12 cellular contexts compared by ENCODE assay signal in the genomic region with DNA sequence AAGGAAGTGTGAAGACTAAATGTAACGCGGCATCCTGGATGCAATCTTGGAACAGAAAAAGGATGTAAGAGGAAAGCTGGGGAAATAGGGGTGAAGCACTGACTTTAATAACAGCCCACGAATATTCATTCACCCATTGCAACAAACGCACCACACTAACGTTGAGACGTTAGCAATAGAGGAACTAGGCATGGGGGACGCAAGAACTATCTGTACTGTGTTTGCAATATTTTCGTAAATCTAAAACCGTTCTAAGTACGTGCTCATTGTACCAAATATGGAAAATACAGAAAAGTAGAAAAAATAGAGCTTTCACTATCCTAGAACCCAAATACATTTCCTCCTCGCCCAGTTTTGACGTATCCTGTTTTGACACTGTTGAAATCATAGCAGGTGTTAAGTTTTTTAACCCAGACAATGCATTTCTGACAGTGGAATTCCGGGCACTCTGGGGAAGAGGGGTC. TPM values are rescaled to one million over a fixed set of nuclear protein-coding genes. Genes with fewer than 3 reads are reported as not detected.
A peak's percentile ranks its signal among the peaks of the same experiment; 100 is the strongest.
DNase-seq lines count a peak whose midpoint lies in the region; ATAC-seq and TF ChIP-seq lines count a peak whose summit lies in the region.
"Had no signal": no experiment of that assay in that cellular context is flagged by ENCODE, and none has a peak within 500 bp of the region (broad histone marks: within the 10 kb centered on the region; RNA-seq: fewer than 3 reads in every experiment).

No MANE protein-coding gene starts in this region.

- no peaks in the 10 kb centered on the region for H3K9me3 Mint-ChIP-seq in activated naive CD4-positive, alpha-beta T cell treated with anti-CD3 and anti-CD28 coated beads, Interleukin-2, amount 10 ng/mL, durations not matched to agents 7 days and 5 days
- H3K9me3 Mint-ChIP-seq in endothelial cell (ENCODE audit: unreplicated experiment), result no peaks in the 10 kb centered on the region

- H3K4me1 Mint-ChIP-seq in activated naive CD4-positive, alpha-beta T cell treated with anti-CD3 and anti-CD28 coated beads, Interleukin-2, amount 10 ng/mL, durations not matched to agents 7 days and 5 days, result peaks cover 84% of the 10 kb centered on the region
- H3K4me1 Mint-ChIP-seq in endothelial cell (ENCODE audit: unreplicated experiment), result peaks cover 48% of the 10 kb centered on the region

- no peaks in the 10 kb centered on the region for H3K9me2 ChIP-seq in PC-9 (ENCODE audit: insufficient read depth)

- H3K4me3 ChIP-seq in upper lobe of right lung, result peak overlapping the region; percentile 58
- H3K4me3 ChIP-seq in PC-9, result no peak overlapping the region

- CTCF ChIA-PET in activated naive CD4-positive, alpha-beta T cell treated with anti-CD3 and anti-CD28 coated beads, Interleukin-2, amount 10 ng/mL, durations not matched to agents 7 days and 5 days (lab: Charles Lee), result interaction anchor here (3.8 to 6.2 kb wide), 2 partner anchors 9 to 35 kb away, joined by 23 to 32 read pairs; no protein-coding TSS in a partner anchor
- CTCF ChIA-PET in PC-9 (lab: Charles Lee), result no interaction called here

- peak; percentile 6 for ATAC-seq in upper lobe of right lung

- TF ChIP-seq CTCF in endothelial cell (IDR thresholded peaks at IDR 0.05; ENCODE audit: unreplicated experiment) (no peak), upper lobe of right lung (IDR thresholded peaks at IDR 0.05) (no peak), PC-9 (conservative IDR thresholded peaks at IDR 0.05) (no peak)

- H3F3A ChIP-seq in PC-9 (ENCODE audit: insufficient read depth, low read depth), result peaks cover 36% of the 10 kb centered on the region

- intact Hi-C loops in upper lobe of right lung (cut with DNase I), result no loop called here
- intact Hi-C loops in PC-9 (cut with micrococcal nuclease; ENCODE audit: unreplicated experiment), result no loop called here

- peaks cover 66% of the 10 kb centered on the region for H3K36me3 Mint-ChIP-seq in activated naive CD4-positive, alpha-beta T cell treated with anti-CD3 and anti-CD28 coated beads, Interleukin-2, amount 10 ng/mL, durations not matched to agents 7 days and 5 days
- H3K36me3 Mint-ChIP-seq in endothelial cell (ENCODE audit: low read depth, unreplicated experiment), result peaks cover 6% of the 10 kb centered on the region

- H3K36me3 ChIP-seq in upper lobe of right lung, result no peaks in the 10 kb centered on the region
- H3K36me3 ChIP-seq in PC-9 (ENCODE audit: low read depth), result no peaks in the 10 kb centered on the region

- H3K27ac ChIP-seq in upper lobe of right lung (peak overlapping the region; percentile 49), PC-9 (no peak overlapping the region)

- no peaks in the 10 kb centered on the region for H3K27me3 Mint-ChIP-seq in activated naive CD4-positive, alpha-beta T cell treated with anti-CD3 and anti-CD28 coated beads, Interleukin-2, amount 10 ng/mL, durations not matched to agents 7 days and 5 days
- H3K27me3 Mint-ChIP-seq in endothelial cell (ENCODE audit: unreplicated experiment), result peaks cover 7% of the 10 kb centered on the region

- 0 out of 2 replicates have a peak, but pooled peaks have one; percentile 25 for TF ChIP-seq POLR2A in Raji (IDR thresholded peaks at IDR 0.05; ENCODE audit: insufficient read depth, low read depth, low read length)

- DNase-seq in activated naive CD4-positive, alpha-beta T cell treated with anti-CD3 and anti-CD28 coated beads, Interleukin-2, amount 10 ng/mL, durations not matched to agents 7 days and 5 days, result no peak
- no peak for DNase-seq in activated naive CD4-positive, alpha-beta T cell treated with anti-CD3 and anti-CD28 coated beads, Interleukin-2, amount 50 U/mL, for 16 hours
- DNase-seq in endothelial cell (ENCODE audit: low spot score) (no peak), upper lobe of right lung (no peak), COLO829 (ENCODE audit: low spot score) (no peak), putamen (ENCODE audit: low spot score) (no peak), PC-9 (no peak)
- DNase-seq: effector CD8-positive, alpha-beta T cell; head of caudate nucleus; NCI-H1092; NK-92 treated with Interleukin-12 subunit alpha and Interleukin-12 subunit beta, amount 100 ng/mL, for 24 hours had no signal

- no peaks in the 10 kb centered on the region for H3K9me3 ChIP-seq in upper lobe of right lung
- no peaks in the 10 kb centered on the region for H3K9me3 ChIP-seq in PC-9 (ENCODE audit: insufficient read depth, low read depth)

- peak overlapping the region; percentile 96 for H3K27ac Mint-ChIP-seq in activated naive CD4-positive, alpha-beta T cell treated with anti-CD3 and anti-CD28 coated beads, Interleukin-2, amount 10 ng/mL, durations not matched to agents 7 days and 5 days
- peak overlapping the region; percentile 26 for H3K27ac Mint-ChIP-seq in endothelial cell (ENCODE audit: unreplicated experiment)

- no peaks in the 10 kb centered on the region for H4K20me1 ChIP-seq in PC-9 (ENCODE audit: insufficient read depth)

- no TSS peak for BruUV-seq in PC-9 (replicated peaks; lab: Mats Ljungman, UMichigan)

- POLR2A ChIA-PET in PC-9 (lab: Charles Lee; ENCODE audit: unreplicated experiment), result no interaction called here

- H3K4me2 ChIP-seq in PC-9, result no peak overlapping the region

- H3K4me3 Mint-ChIP-seq in activated naive CD4-positive, alpha-beta T cell treated with anti-CD3 and anti-CD28 coated beads, Interleukin-2, amount 10 ng/mL, durations not matched to agents 7 days and 5 days, result peak overlapping the region; percentile 98
- H3K4me3 Mint-ChIP-seq in endothelial cell (ENCODE audit: unreplicated experiment), result no peak overlapping the region

- no peaks in the 10 kb centered on the region for H3K79me2 ChIP-seq in PC-9 (ENCODE audit: low read depth)

- peaks cover 39% of the 10 kb centered on the region for H3K4me1 ChIP-seq in upper lobe of right lung
- peaks cover 56% of the 10 kb centered on the region for H3K4me1 ChIP-seq in PC-9 (replicated peaks; ENCODE audit: insufficient read depth)

- H2AFZ ChIP-seq in PC-9, result no peak overlapping the region

- H3K27me3 ChIP-seq in upper lobe of right lung (no peaks in the 10 kb centered on the region), PC-9 (ENCODE audit: insufficient read depth, low read depth) (no peaks in the 10 kb centered on the region)

RNA-seq across cellular contexts. Expression of a gene that starts 3.9 kb away (rescaled TPM):
- total RNA-seq in endothelial cell (ENCODE audit: unreplicated experiment), result 80.5 TPM
- 424 TPM for total RNA-seq in upper lobe of right lung
- total RNA-seq in PC-9 (2021), result 4.0 and 5.0 TPM in 2 replicates

RNA-seq across cellular contexts. Expression of a gene that starts 30.3 kb away (rescaled TPM):
- total RNA-seq in endothelial cell (ENCODE audit: unreplicated experiment) (1.7 TPM), upper lobe of right lung (not detected), PC-9 (2021) (0.37 and 0.50 TPM in 2 replicates)

Comparison
In these comparisons a context has a peak if more than half of its experiments do, and no peak if none do; other contexts are left out.
1. RNA of a gene that starts 3.9 kb away (total RNA-seq): 424 TPM in upper lobe of right lung (single experiment) and 80.5 TPM in endothelial cell (single experiment); 4.0 to 5.0 TPM in PC-9; every median in the first group is over 10 times any median in the second.